In genomic region chr6:131004387-131004755, GRCh38 we compare ENCODE assay signal across 19 cellular contexts. TPM values are rescaled to one million over a fixed set of nuclear protein-coding genes. Genes with fewer than 3 reads are reported as not detected.
DNase-seq lines count a peak whose midpoint lies in the region; TF ChIP-seq lines count a peak whose summit lies in the region.
"Had no signal": no experiment of that assay in that cellular context is flagged by ENCODE, and none has a peak within 500 bp of the region (broad histone marks: within the 10 kb centered on the region; RNA-seq: fewer than 3 reads in every experiment).

No MANE protein-coding gene starts in this region.

- peak overlapping the region; percentile 67 for H3K27ac ChIP-seq in angular gyrus (ENCODE audit: low read depth, low read length)
- H3K27ac ChIP-seq in dorsolateral prefrontal cortex = peak overlapping the region in 57 of 59 donors; percentile 2 to 88 (median 69)
- peak overlapping the region in 3 of 4 donors; percentile 67 to 86 (median 83) for H3K27ac ChIP-seq in tibial nerve
- H3K27ac ChIP-seq: KMS-11, Peyer's patch had no signal

- CTCF ChIA-PET in activated naive CD4-positive, alpha-beta T cell treated with anti-CD3 and anti-CD28 coated beads, Interleukin-2, amount 10 ng/mL, durations not matched to agents 7 days and 5 days (lab: Charles Lee) = interaction anchor here (0.6 kb wide), 1 partner anchor 147 kb away, joined by 3 read pairs; no protein-coding TSS in a partner anchor

- intact Hi-C loops in dorsolateral prefrontal cortex (cut with DNase I) = loop anchor here in 1 of 2 donors (5.0 kb wide), 1 partner anchor 62 kb away; no protein-coding TSS in a partner anchor

- H3K4me1 ChIP-seq in tibial nerve = peaks cover 0 to 59% (median 20%) of the 10 kb centered on the region in 4 donors

- H3K27me3 Mint-ChIP-seq in nephron progenitor cell (ENCODE audit: low read depth, poor library complexity) = no peaks in the 10 kb centered on the region
- no peaks in the 10 kb centered on the region for H3K27me3 Mint-ChIP-seq in activated naive CD4-positive, alpha-beta T cell treated with anti-CD3 and anti-CD28 coated beads, Interleukin-2, amount 10 ng/mL, durations not matched to agents 7 days and 5 days

- peak overlapping the region in 2 of 59 donors; percentile 5 to 16 for H3K4me3 ChIP-seq in dorsolateral prefrontal cortex
- no peak overlapping the region for H3K4me3 ChIP-seq in tibial nerve
- H3K4me3 ChIP-seq: Peyer's patch had no signal

- TF ChIP-seq CTCF in dorsolateral prefrontal cortex (IDR thresholded peaks at IDR 0.05 in 54 of 56, conservative IDR thresholded peaks at IDR 0.05 in 2 of 56; ENCODE audit: low read depth in 1 of 56, partially characterized antibody in 56 of 56) = no peak
- no peak for TF ChIP-seq CTCF in nephron progenitor cell (IDR thresholded peaks at IDR 0.05)
- no peak for TF ChIP-seq CTCF in tibial nerve (IDR thresholded peaks at IDR 0.05)

- H3K36me3 ChIP-seq in tibial nerve = peaks cover 0 to 16% (median 0%) of the 10 kb centered on the region in 3 donors
- H3K36me3 ChIP-seq: Peyer's patch had no signal

- peaks cover 30% of the 10 kb centered on the region for H3K36me3 Mint-ChIP-seq in nephron progenitor cell (ENCODE audit: low read depth)
- H3K36me3 Mint-ChIP-seq in activated naive CD4-positive, alpha-beta T cell treated with anti-CD3 and anti-CD28 coated beads, Interleukin-2, amount 10 ng/mL, durations not matched to agents 7 days and 5 days = peaks cover 11% of the 10 kb centered on the region

- H3K4me3 Mint-ChIP-seq in nephron progenitor cell = no peak overlapping the region
- no peak overlapping the region for H3K4me3 Mint-ChIP-seq in activated naive CD4-positive, alpha-beta T cell treated with anti-CD3 and anti-CD28 coated beads, Interleukin-2, amount 10 ng/mL, durations not matched to agents 7 days and 5 days
- H3K4me3 Mint-ChIP-seq: CD14-positive monocyte had no signal

- H3K9me3 Mint-ChIP-seq in nephron progenitor cell = peaks cover 31% of the 10 kb centered on the region
- H3K9me3 Mint-ChIP-seq in activated naive CD4-positive, alpha-beta T cell treated with anti-CD3 and anti-CD28 coated beads, Interleukin-2, amount 10 ng/mL, durations not matched to agents 7 days and 5 days = peaks cover 21% of the 10 kb centered on the region

- H3K9me3 ChIP-seq in tibial nerve = peaks cover 0 to 24% (median 4%) of the 10 kb centered on the region in 4 donors

- WGBS in tibial nerve, 2 donors = 47 to 75% methylated on average over 1 of the region's 1 CpG

- H3K4me1 Mint-ChIP-seq in nephron progenitor cell = peaks cover 53% of the 10 kb centered on the region
- H3K4me1 Mint-ChIP-seq in activated naive CD4-positive, alpha-beta T cell treated with anti-CD3 and anti-CD28 coated beads, Interleukin-2, amount 10 ng/mL, durations not matched to agents 7 days and 5 days = no peaks in the 10 kb centered on the region
- H3K4me1 Mint-ChIP-seq: CD14-positive monocyte had no signal

- no peak for TF ChIP-seq POLR2A in tibial nerve (IDR thresholded peaks at IDR 0.05)

- DNase-seq in dorsolateral prefrontal cortex (no peak), nephron progenitor cell (no peak), tibial nerve (ENCODE audit: low spot score in 2 of 2) (no peak), midbrain (lab: John Stamatoyannopoulos, UW) (no peak), NCI-H510A treated with DMSO at 0.1 percent for 48 hours (lab: John Stamatoyannopoulos, UW) (no peak)
- no peak for DNase-seq in activated naive CD4-positive, alpha-beta T cell treated with anti-CD3 and anti-CD28 coated beads, Interleukin-2, amount 10 ng/mL, durations not matched to agents 7 days and 5 days
- DNase-seq: AML-193, COR-L47, DMS 273 treated with DMSO at 0.1 percent for 48 hours, DND-41, MV-4-11, NCI-H1417, NCI-H187 treated with DMSO at 0.1 percent for 48 hours, NCI-H226, NCI-H526, Peyer's patch had no signal

- TF ChIP-seq EP300 in tibial nerve (IDR thresholded peaks at IDR 0.05) = no peak

- peak overlapping the region; percentile 44 for H3K27ac Mint-ChIP-seq in nephron progenitor cell
- no peak overlapping the region for H3K27ac Mint-ChIP-seq in activated naive CD4-positive, alpha-beta T cell treated with anti-CD3 and anti-CD28 coated beads, Interleukin-2, amount 10 ng/mL, durations not matched to agents 7 days and 5 days

- H3K27me3 ChIP-seq in dorsolateral prefrontal cortex (no peaks in the 10 kb centered on the region), tibial nerve (no peaks in the 10 kb centered on the region)
- H3K27me3 ChIP-seq: Peyer's patch had no signal

RNA-seq across cellular contexts. Expression of gene EPB41L2, which starts 58.7 kb away (rescaled TPM):
- total RNA-seq in dorsolateral prefrontal cortex (100 to 1,000 TPM; 223 to 458 (median 339) TPM), tibial nerve (100 to 1,000 TPM; 190 to 321 (median 265) TPM)
